13 cellular contexts compared by ENCODE assay signal in genomic region chr15:67413770-67414429, GRCh38.
DNase-seq lines count a peak whose midpoint lies in the region; ATAC-seq lines count a peak whose summit lies in the region.
"Had no signal": no experiment of that assay in that cellular context is flagged by ENCODE, and none has a peak within 500 bp of the region (broad histone marks: within the 10 kb centered on the region; RNA-seq: fewer than 3 reads in every experiment).

No MANE protein-coding gene starts in this region.

- peaks cover 12% of the 10 kb centered on the region for H3K4me1 ChIP-seq in ACC112 (ENCODE audit: control insufficient read depth, insufficient read depth, low read length, unreplicated experiment)
- H3K4me1 ChIP-seq: BE2C had no signal

- H3K36me3 Mint-ChIP-seq in activated naive CD4-positive, alpha-beta T cell treated with anti-CD3 and anti-CD28 coated beads for 36 hours (ENCODE audit: low read depth) = no peaks in the 10 kb centered on the region
- H3K36me3 Mint-ChIP-seq: activated naive CD4-positive, alpha-beta T cell treated with anti-CD3 and anti-CD28 coated beads, Interleukin-2, amount 10 ng/mL, durations not matched to agents 7 days and 5 days had no signal

- no peak overlapping the region for H3K4me3 Mint-ChIP-seq in stimulated activated naive CD8-positive, alpha-beta T cell treated with anti-CD3 and anti-CD28 coated beads, Interleukin-15, amount 100 ng/mL, for 72 hours
- H3K4me3 Mint-ChIP-seq in activated naive CD4-positive, alpha-beta T cell treated with anti-CD3 and anti-CD28 coated beads for 36 hours = no peak overlapping the region
- H3K4me3 Mint-ChIP-seq: activated naive CD4-positive, alpha-beta T cell treated with anti-CD3 and anti-CD28 coated beads, Interleukin-2, amount 10 ng/mL, durations not matched to agents 7 days and 5 days; stimulated activated memory B cell treated with anti-CD40 and anti-IgM and Interleukin-4, amounts not matched to agents 10 μg/mL and 1 μg/mL and 100 μg/mL, for 72 hours had no signal

- no peaks in the 10 kb centered on the region for H3K4me1 Mint-ChIP-seq in stimulated activated naive CD8-positive, alpha-beta T cell treated with anti-CD3 and anti-CD28 coated beads, Interleukin-15, amount 100 ng/mL, for 72 hours
- H3K4me1 Mint-ChIP-seq in activated naive CD4-positive, alpha-beta T cell treated with anti-CD3 and anti-CD28 coated beads for 36 hours (ENCODE audit: low read depth) = no peaks in the 10 kb centered on the region
- H3K4me1 Mint-ChIP-seq: stimulated activated memory B cell treated with anti-CD40 and anti-IgM and Interleukin-4, amounts not matched to agents 10 μg/mL and 1 μg/mL and 100 μg/mL, for 72 hours had no signal

- H2AFZ ChIP-seq in ACC112 (ENCODE audit: low read length, unreplicated experiment) = peak overlapping the region; percentile 6

- ATAC-seq in stimulated activated naive CD8-positive, alpha-beta T cell treated with anti-CD3 and anti-CD28 coated beads, Interleukin-15, amount 100 ng/mL, for 72 hours = no peak
- no peak for ATAC-seq in HG03108 (IDR thresholded peaks at IDR 0.05; ENCODE audit: unreplicated experiment)
- ATAC-seq: GM12878; stimulated activated memory B cell treated with anti-CD40 and anti-IgM and Interleukin-4, amounts not matched to agents 10 μg/mL and 1 μg/mL and 100 μg/mL, for 72 hours had no signal

- H3K27me3 Mint-ChIP-seq in stimulated activated naive CD8-positive, alpha-beta T cell treated with anti-CD3 and anti-CD28 coated beads, Interleukin-15, amount 100 ng/mL, for 72 hours = no peaks in the 10 kb centered on the region
- H3K27me3 Mint-ChIP-seq in activated naive CD4-positive, alpha-beta T cell treated with anti-CD3 and anti-CD28 coated beads for 36 hours (ENCODE audit: low read depth) = no peaks in the 10 kb centered on the region
- H3K27me3 Mint-ChIP-seq: activated naive CD4-positive, alpha-beta T cell treated with anti-CD3 and anti-CD28 coated beads, Interleukin-2, amount 10 ng/mL, durations not matched to agents 7 days and 5 days; stimulated activated memory B cell treated with anti-CD40 and anti-IgM and Interleukin-4, amounts not matched to agents 10 μg/mL and 1 μg/mL and 100 μg/mL, for 72 hours had no signal

- peak overlapping the region in 1 of 2 donors; percentile 42 for H3K27ac Mint-ChIP-seq in stimulated activated naive CD8-positive, alpha-beta T cell treated with anti-CD3 and anti-CD28 coated beads, Interleukin-15, amount 100 ng/mL, for 72 hours
- H3K27ac Mint-ChIP-seq in activated naive CD4-positive, alpha-beta T cell treated with anti-CD3 and anti-CD28 coated beads for 36 hours = no peak overlapping the region
- H3K27ac Mint-ChIP-seq: activated naive CD4-positive, alpha-beta T cell treated with anti-CD3 and anti-CD28 coated beads, Interleukin-2, amount 10 ng/mL, durations not matched to agents 7 days and 5 days; stimulated activated memory B cell treated with anti-CD40 and anti-IgM and Interleukin-4, amounts not matched to agents 10 μg/mL and 1 μg/mL and 100 μg/mL, for 72 hours had no signal

- no peaks in the 10 kb centered on the region for H3K9me3 Mint-ChIP-seq in stimulated activated naive CD8-positive, alpha-beta T cell treated with anti-CD3 and anti-CD28 coated beads, Interleukin-15, amount 100 ng/mL, for 72 hours
- no peaks in the 10 kb centered on the region for H3K9me3 Mint-ChIP-seq in activated naive CD4-positive, alpha-beta T cell treated with anti-CD3 and anti-CD28 coated beads for 36 hours
- H3K9me3 Mint-ChIP-seq: activated naive CD4-positive, alpha-beta T cell treated with anti-CD3 and anti-CD28 coated beads, Interleukin-2, amount 10 ng/mL, durations not matched to agents 7 days and 5 days; stimulated activated memory B cell treated with anti-CD40 and anti-IgM and Interleukin-4, amounts not matched to agents 10 μg/mL and 1 μg/mL and 100 μg/mL, for 72 hours had no signal

- peak overlapping the region; percentile 28; the same call in 1 of the 2 replicates for H3K27ac ChIP-seq in ACC112 (ENCODE audit: low read depth, low read length)

- intact Hi-C loops in activated naive CD4-positive, alpha-beta T cell treated with anti-CD3 and anti-CD28 coated beads for 36 hours (cut with micrococcal nuclease) = no loop called here

- H3K4me3 ChIP-seq in ACC112 (ENCODE audit: low read depth, low read length) = no peak overlapping the region
- H3K4me3 ChIP-seq: GM12878 had no signal

- H3K27me3 ChIP-seq in ACC112 (ENCODE audit: insufficient read depth, low read length) = no peaks in the 10 kb centered on the region
- H3K27me3 ChIP-seq: BE2C had no signal

- no peaks in the 10 kb centered on the region for H3K79me2 ChIP-seq in ACC112 (ENCODE audit: control insufficient read depth, insufficient read depth, low read length, unreplicated experiment)

- CTCF ChIA-PET in activated naive CD4-positive, alpha-beta T cell treated with anti-CD3 and anti-CD28 coated beads for 36 hours (lab: Charles Lee) = interaction anchor here (1.2 kb wide), 1 partner anchor 43 kb away, joined by 4 read pairs; no protein-coding TSS in a partner anchor

- DNase-seq in HK-2 (ENCODE audit: unreplicated experiment) (peak; percentile 49), UCSD-AML1 (lab: John Stamatoyannopoulos, UW; ENCODE audit: unreplicated experiment) (peak; percentile 63), islet precursor cell (peak; percentile 82), NCI-H2081 treated with DMSO at 0.1 percent for 48 hours (lab: John Stamatoyannopoulos, UW) (no peak)
- no peak for DNase-seq in stimulated activated naive CD8-positive, alpha-beta T cell treated with anti-CD3 and anti-CD28 coated beads, Interleukin-15, amount 100 ng/mL, for 72 hours
- DNase-seq in activated naive CD4-positive, alpha-beta T cell treated with anti-CD3 and anti-CD28 coated beads for 36 hours = no peak
- DNase-seq: activated naive CD4-positive, alpha-beta T cell treated with anti-CD3 and anti-CD28 coated beads, Interleukin-2, amount 10 ng/mL, durations not matched to agents 7 days and 5 days; BE2C; small intestine had no signal

- H3K36me3 ChIP-seq in ACC112 (ENCODE audit: insufficient read depth, low read length) = no peaks in the 10 kb centered on the region
- H3K36me3 ChIP-seq: BE2C had no signal

Comparison
In these comparisons a context has a peak if more than half of its experiments do, and no peak if none do; other contexts are left out.
1. DNase-seq: peak in HK-2 (single experiment), UCSD-AML1 (single experiment) and islet precursor cell (single experiment); none in stimulated activated naive CD8-positive, alpha-beta T cell treated with anti-CD3 and anti-CD28 coated beads, Interleukin-15, amount 100 ng/mL, for 72 hours (0 of 2), NCI-H2081 treated with DMSO at 0.1 percent for 48 hours (single experiment) and activated naive CD4-positive, alpha-beta T cell treated with anti-CD3 and anti-CD28 coated beads for 36 hours (single experiment).